In the genomic region with DNA sequence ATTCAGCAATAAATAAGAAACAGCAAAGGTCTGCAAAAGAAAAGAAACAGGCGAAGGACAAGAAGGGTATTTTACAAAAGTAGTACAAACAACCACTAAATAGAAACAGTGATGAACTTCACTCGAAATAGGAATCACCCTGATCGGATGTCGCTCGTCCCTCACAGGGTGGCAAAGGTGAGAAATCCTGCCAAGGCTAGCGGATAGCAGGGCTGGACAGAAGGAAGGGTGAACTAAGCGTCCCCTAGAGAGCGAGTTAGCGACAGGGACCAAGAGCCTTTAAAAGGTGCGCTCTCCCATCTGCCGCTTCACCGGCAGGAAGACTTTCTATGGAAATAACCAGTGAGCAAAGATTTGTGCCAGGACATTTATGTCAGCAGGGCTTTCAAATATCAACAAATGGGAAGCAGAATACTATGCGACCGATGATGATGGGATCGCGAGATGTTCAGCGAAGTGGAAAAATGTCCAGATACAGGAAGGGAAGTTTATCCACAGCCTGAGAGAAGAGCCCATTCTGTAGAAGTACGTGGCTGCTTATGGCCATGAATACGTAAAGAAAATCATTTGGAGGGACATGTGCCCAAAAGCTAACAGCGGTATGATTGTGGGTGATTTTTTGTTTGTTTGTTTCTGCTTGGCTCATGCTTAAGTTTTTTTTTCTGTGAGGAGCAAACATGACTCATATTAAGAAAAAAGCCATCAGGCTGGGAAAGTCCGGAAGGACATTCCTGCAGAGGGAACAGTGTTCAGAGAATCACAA, we compare ENCODE assay signal across 12 cellular contexts. TPM values are rescaled to one million over a fixed set of nuclear protein-coding genes. Genes with fewer than 3 reads are reported as not detected.
DNase-seq lines count a peak whose midpoint lies in the region; ATAC-seq, FAIRE-seq and TF ChIP-seq lines count a peak whose summit lies in the region.
"Had no signal": no experiment of that assay in that cellular context is flagged by ENCODE, and none has a peak within 500 bp of the region (broad histone marks: within the 10 kb centered on the region; RNA-seq: fewer than 3 reads in every experiment).

No MANE protein-coding gene starts in this region.

- DNase-seq in BJ (ENCODE audit: low read depth) (peak; percentile 25), RCC 7860 (ENCODE audit: low spot score) (peak; percentile 27), epithelial cell of esophagus (ENCODE audit: low read depth) (peak; percentile 73), GM12892 (ENCODE audit: insufficient read length) (no peak)
- no peak for DNase-seq in stimulated activated naive CD4-positive, alpha-beta T cell (lab: John Stamatoyannopoulos, UW)
- DNase-seq: DMS79 treated with DMSO at 0.1 percent for 48 hours; mesendoderm; NCI-H774; stimulated activated CD4-positive, alpha-beta T cell treated with anti-CD3 and anti-CD28 coated beads, Interleukin-15, amount 100 ng/mL, for 24 hours had no signal

- H3K9ac ChIP-seq in parathyroid adenoma, result no peak overlapping the region

- H3K36me3 ChIP-seq in BJ (ENCODE audit: control insufficient read depth, insufficient read depth, low read length), result peaks cover 44% of the 10 kb centered on the region
- no peaks in the 10 kb centered on the region for H3K36me3 ChIP-seq in parathyroid adenoma (ENCODE audit: control insufficient read depth, insufficient read depth, low read length)

- no peak for TF ChIP-seq CTCF in BJ (IDR thresholded peaks at IDR 0.05; ENCODE audit: insufficient read depth, low read depth, low read length)
- no peak for TF ChIP-seq CTCF in epithelial cell of esophagus (IDR thresholded peaks at IDR 0.05; ENCODE audit: insufficient read depth, low read depth, low read length, missing control alignments)
- TF ChIP-seq CTCF in parathyroid adenoma (IDR thresholded peaks at IDR 0.05), result no peak

- H3K9me3 ChIP-seq in parathyroid adenoma (ENCODE audit: control insufficient read depth, low read length), result no peaks in the 10 kb centered on the region

- H3K4me1 ChIP-seq in parathyroid adenoma, result no peaks in the 10 kb centered on the region

- TF ChIP-seq POLR2A in GM12892 (IDR thresholded peaks at IDR 0.05; ENCODE audit: low read depth, low read length), result no peak

- CTCF ChIA-PET in BJ (lab: Yijun Ruan, JAX), result interaction anchor here (1.2 to 1.5 kb wide), 2 partner anchors 26 to 58 kb away, joined by 3 read pairs; no protein-coding TSS in a partner anchor

- ATAC-seq in GM18867 (IDR thresholded peaks at IDR 0.05; ENCODE audit: unreplicated experiment) (no peak), HG02973 (IDR thresholded peaks at IDR 0.05; ENCODE audit: unreplicated experiment) (no peak)

- H2AFZ ChIP-seq in parathyroid adenoma, result no peak overlapping the region

- POLR2A ChIA-PET in BJ (lab: Charles Lee), result no interaction called here

- H3K4me2 ChIP-seq in parathyroid adenoma (ENCODE audit: low read length), result no peak overlapping the region

- peaks cover 91% of the 10 kb centered on the region for H3K79me2 ChIP-seq in parathyroid adenoma

- H3K4me3 ChIP-seq in BJ (ENCODE audit: low read depth, low read length) (no peak overlapping the region), epithelial cell of esophagus (ENCODE audit: low read length) (no peak overlapping the region), parathyroid adenoma (ENCODE audit: low read depth, low read length) (no peak overlapping the region)

- no peaks in the 10 kb centered on the region for H3K27me3 ChIP-seq in BJ (ENCODE audit: control insufficient read depth, insufficient read depth, low read length)
- H3K27me3 ChIP-seq in parathyroid adenoma (ENCODE audit: control insufficient read depth, insufficient read depth, low read length), result no peaks in the 10 kb centered on the region

- FAIRE-seq in RCC 7860 (lab: Jason Lieb, UNC), result no peak
- FAIRE-seq in GM12892 (lab: Jason Lieb, UNC), result no peak

- H3K27ac ChIP-seq in parathyroid adenoma, result peak overlapping the region; percentile 7

RNA-seq across cellular contexts. Expression of a gene that starts 18.9 kb away (rescaled TPM):
- polyA plus RNA-seq in BJ (2011; rRNA removed), result 39.9 and 41.2 TPM in 2 replicates
- polyA minus RNA-seq in BJ (2011; rRNA and poly(A)+ RNA removed), result 34.4 and 43.6 TPM in 2 replicates
- polyA plus RNA-seq in GM12892 (2012; ENCODE audit: missing spikeins), result 62.8 TPM

RNA-seq across cellular contexts. Expression of a gene that starts 43.0 kb away (rescaled TPM):
- 51.1 and 56.6 TPM in 2 replicates for polyA plus RNA-seq in BJ (2011; rRNA removed)
- 20.1 and 37.0 TPM in 2 replicates for polyA minus RNA-seq in BJ (2011; rRNA and poly(A)+ RNA removed)
- polyA plus RNA-seq in GM12892 (2012; ENCODE audit: missing spikeins), result 37.6 TPM

Comparison
In these comparisons a context has a peak if more than half of its experiments do, and no peak if none do; other contexts are left out.
1. DNase-seq: peak in BJ (single experiment), RCC 7860 (single experiment) and epithelial cell of esophagus (single experiment); none in GM12892 (single experiment) and stimulated activated naive CD4-positive, alpha-beta T cell (0 of 6).